26 cellular contexts compared by ENCODE assay signal in the genomic region with DNA sequence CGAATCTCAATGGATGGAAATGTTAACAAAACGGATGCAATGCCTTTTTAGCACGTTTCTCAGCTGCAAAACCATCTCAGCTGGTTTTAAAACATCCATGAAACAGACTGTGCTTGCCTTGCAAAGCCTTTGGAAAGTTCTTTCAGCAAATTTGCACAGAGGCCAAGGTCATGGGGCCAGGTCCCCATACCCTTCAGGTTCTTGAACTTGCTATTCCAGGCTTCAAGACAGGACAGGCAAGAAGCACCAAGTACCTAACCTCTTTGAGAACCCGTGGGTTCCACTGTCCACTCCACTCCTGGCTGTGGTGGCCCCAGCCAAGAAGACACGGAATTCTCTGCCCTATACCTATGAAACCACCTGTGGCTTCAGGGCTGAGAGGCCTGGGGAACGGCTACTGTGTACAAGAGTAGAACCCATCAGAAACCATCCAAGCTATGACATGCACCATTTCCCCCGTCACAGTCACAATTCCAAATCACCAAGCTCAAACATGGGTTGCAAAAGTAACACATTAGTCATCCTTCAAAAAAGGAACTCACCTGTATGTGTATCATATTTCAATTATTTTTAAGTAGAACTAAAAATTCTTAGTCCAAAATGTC. TPM values are rescaled to one million over a fixed set of nuclear protein-coding genes. Genes with fewer than 3 reads are reported as not detected.
A peak's percentile ranks its signal among the peaks of the same experiment; 100 is the strongest.
DNase-seq lines count a peak whose midpoint lies in the region; ATAC-seq, FAIRE-seq and TF ChIP-seq lines count a peak whose summit lies in the region.
"Had no signal": no experiment of that assay in that cellular context is flagged by ENCODE, and none has a peak within 500 bp of the region (broad histone marks: within the 10 kb centered on the region; RNA-seq: fewer than 3 reads in every experiment).

No MANE protein-coding gene starts in this region.

- H2BK5ac ChIP-seq in trophoblast cell (ENCODE audit: low read depth, low read length, poor library complexity), result no peak overlapping the region

- peaks cover 30% of the 10 kb centered on the region for H3K79me2 ChIP-seq in trophoblast cell (ENCODE audit: control insufficient read depth, insufficient read depth, low read length, poor library complexity)

- H3K36me3 ChIP-seq in esophagus squamous epithelium (peaks cover 19 to 60% (median 23%) of the 10 kb centered on the region in 3 donors), trophoblast cell (ENCODE audit: control insufficient read depth in 1 of 2, insufficient read depth in 2 of 2, low read length in 2 of 2) (peaks cover 66 to 74% of the 10 kb centered on the region in 2 experiments), H7 (replicated peaks; ENCODE audit: control insufficient read depth, insufficient read depth, low read length) (peaks cover 32% of the 10 kb centered on the region)
- H3K36me3 ChIP-seq in effector memory CD4-positive, alpha-beta T cell (ENCODE audit: control insufficient read depth, insufficient read depth, low read length), result no peaks in the 10 kb centered on the region

- no peak overlapping the region for H3K14ac ChIP-seq in trophoblast cell (ENCODE audit: low read length)

- TF ChIP-seq CTCF in A549 (IDR thresholded peaks at IDR 0.05) (no peak), RWPE1 (conservative IDR thresholded peaks at IDR 0.05; ENCODE audit: low read depth) (no peak), esophagus squamous epithelium (IDR thresholded peaks at IDR 0.05) (no peak)

- no peak overlapping the region for H4K12ac ChIP-seq in trophoblast cell (ENCODE audit: low read depth, low read length)

- H3K27ac ChIP-seq in A549, result no peak overlapping the region
- peak overlapping the region; percentile 97 for H3K27ac ChIP-seq in RWPE1
- H3K27ac ChIP-seq in esophagus squamous epithelium, result peak overlapping the region; percentile 80 to 100 (median 89)
- H3K27ac ChIP-seq in trophoblast cell (ENCODE audit: low read depth, low read length), result no peak overlapping the region
- no peak overlapping the region for H3K27ac ChIP-seq in effector memory CD4-positive, alpha-beta T cell (ENCODE audit: insufficient read depth, low read length, poor library complexity, severe bottlenecking)
- H3K27ac ChIP-seq: lower lobe of right lung had no signal

- no peaks in the 10 kb centered on the region for H3K27me3 ChIP-seq in esophagus squamous epithelium
- no peaks in the 10 kb centered on the region for H3K27me3 ChIP-seq in trophoblast cell (ENCODE audit: insufficient read depth, low read length)
- H3K27me3 ChIP-seq in H7 (ENCODE audit: control insufficient read depth, insufficient read depth, low read length), result no peaks in the 10 kb centered on the region
- H3K27me3 ChIP-seq in effector memory CD4-positive, alpha-beta T cell (replicated peaks; ENCODE audit: control insufficient read depth, insufficient read depth, low read length, poor library complexity, severe bottlenecking), result no peaks in the 10 kb centered on the region
- H3K27me3 ChIP-seq: upper lobe of left lung had no signal

- DNase-seq in A549 (ENCODE audit: low read depth in 1 of 2, low spot score in 1 of 2) (no peak), RWPE1 (ENCODE audit: low spot score) (peak; percentile 51), esophagus squamous epithelium (lab: John Stamatoyannopoulos, UW) (no peak), trophoblast cell (peak in 1 of 2 donors; percentile 12), H7 (no peak), EL (no peak), mucosa of gallbladder (ENCODE audit: low spot score) (no peak)
- no peak for DNase-seq in effector memory CD4-positive, alpha-beta T cell
- DNase-seq: activated CD4-positive, CD25-positive, alpha-beta regulatory T cell treated with anti-CD3 and anti-CD28 coated beads, Interleukin-2, amount 50 U/mL, for 72 hours; activated gamma-delta T cell; amniotic stem cell; CD8-positive, alpha-beta T cell; endodermal cell; lower lobe of right lung; NCI-H1694 treated with DMSO at 0.1 percent for 48 hours; NCI-H226; SHP77; stimulated activated CD4-positive, alpha-beta T cell treated with anti-CD3 and anti-CD28 coated beads, Interleukin-15, amount 100 ng/mL, for 24 hours; stimulated activated naive CD4-positive, alpha-beta T cell; upper lobe of left lung had no signal

- peak overlapping the region; percentile 52 for H3K4ac ChIP-seq in trophoblast cell (ENCODE audit: low read depth, low read length)

- ATAC-seq in A549, result no peak
- ATAC-seq: CD8-positive, alpha-beta T cell; lower lobe of right lung; natural killer cell treated with Interleukin-12 subunit alpha and Interleukin-12 subunit beta and Interleukin-15 and Interleukin-18, amount 100 ng/mL, for 72 hours had no signal

- POLR2A ChIA-PET in A549 (lab: Yijun Ruan, JAX) (interaction anchor here (0.6 kb wide), 1 partner anchor 9 kb away, joined by 3 read pairs; no protein-coding TSS in a partner anchor), RWPE1 (lab: Yijun Ruan, JAX; ENCODE audit: low non-redundant PET) (interaction anchor here (0.5 to 1.3 kb wide), 2 partner anchors 14 kb away, joined by 3 to 4 read pairs; no protein-coding TSS in a partner anchor)

- FAIRE-seq in A549 (lab: Jason Lieb, UNC), result no peak
- FAIRE-seq: frontal cortex had no signal

- no peak overlapping the region for H3K9ac ChIP-seq in trophoblast cell (ENCODE audit: low read length)

- no peak for TF ChIP-seq RAD21 in A549 (conservative IDR thresholded peaks at IDR 0.05 in 1 of 2, IDR thresholded peaks at IDR 0.05 in 1 of 2)

- H3K4me1 ChIP-seq in A549 (peaks cover 59% of the 10 kb centered on the region), esophagus squamous epithelium (peaks cover 57 to 100% (median 84%) of the 10 kb centered on the region in 3 donors), trophoblast cell (ENCODE audit: control insufficient read depth in 1 of 2, insufficient read depth in 2 of 2, low read length in 2 of 2) (peaks cover 46 to 67% of the 10 kb centered on the region in 2 experiments)
- H3K4me1 ChIP-seq in effector memory CD4-positive, alpha-beta T cell (ENCODE audit: control insufficient read depth, insufficient read depth, low read length, poor library complexity, severe bottlenecking), result peaks cover 7% of the 10 kb centered on the region

- H3K79me1 ChIP-seq in trophoblast cell (ENCODE audit: low read length), result peaks cover 14% of the 10 kb centered on the region

- H3K18ac ChIP-seq in trophoblast cell (ENCODE audit: low read length), result peak overlapping the region; percentile 17

- no peak overlapping the region for H3K23ac ChIP-seq in trophoblast cell (ENCODE audit: low read length)

- H2BK120ac ChIP-seq in trophoblast cell (ENCODE audit: insufficient read depth, low read length, poor library complexity), result no peak overlapping the region

- H3K4me2 ChIP-seq in A549, result peak overlapping the region; percentile 10; the same call in 1 of the 3 replicates
- H3K4me2 ChIP-seq in trophoblast cell (ENCODE audit: low read length), result no peak overlapping the region

- TF ChIP-seq POLR2A in A549 (IDR thresholded peaks at IDR 0.05; ENCODE audit: low read length), result no peak
- no peak for TF ChIP-seq POLR2A in esophagus squamous epithelium (IDR thresholded peaks at IDR 0.05)

- H3K9me3 ChIP-seq in A549, result no peaks in the 10 kb centered on the region
- H3K9me3 ChIP-seq in esophagus squamous epithelium, result no peaks in the 10 kb centered on the region
- no peaks in the 10 kb centered on the region for H3K9me3 ChIP-seq in trophoblast cell (ENCODE audit: insufficient read depth, low read depth, low read length)
- no peaks in the 10 kb centered on the region for H3K9me3 ChIP-seq in effector memory CD4-positive, alpha-beta T cell (ENCODE audit: control insufficient read depth, low read length)
- H3K9me3 ChIP-seq: HAP-1, lower lobe of right lung, upper lobe of left lung had no signal

- CTCF ChIA-PET in A549 (lab: Yijun Ruan, JAX) (interaction anchor here (1.0 to 2.1 kb wide), 4 partner anchors 9 to 59 kb away, joined by 3 to 7 read pairs (median 4); no protein-coding TSS in a partner anchor), RWPE1 (lab: Yijun Ruan, JAX) (no interaction called here)

- no peak overlapping the region for H2BK12ac ChIP-seq in trophoblast cell (ENCODE audit: low read length)

- WGBS in A549 (ENCODE audit: missing lambda C conversion rate), result 84% methylated on average over 7 of the region's 7 CpGs
- 46 to 59% methylated on average over 5 to 6 of the region's 7 CpGs for WGBS in esophagus squamous epithelium, 2 donors
- no CpG with 5 or more reads among the region's 7 CpGs for WGBS in trophoblast cell (ENCODE audit: extremely low coverage, insufficient coverage, insufficient read length)

- H4K91ac ChIP-seq in trophoblast cell (ENCODE audit: low read depth, low read length), result no peak overlapping the region

- no peak overlapping the region for H2AK5ac ChIP-seq in trophoblast cell (ENCODE audit: low read length)

- intact Hi-C loops in esophagus squamous epithelium (cut with DNase I), result no loop called here

- H3K4me3 ChIP-seq in A549 (no peak overlapping the region), esophagus squamous epithelium (peak overlapping the region in 3 of 4 donors; percentile 3 to 31 (median 16)), trophoblast cell (ENCODE audit: low read depth, low read length) (no peak overlapping the region), H7 (ENCODE audit: insufficient read depth, low read depth, low read length) (no peak overlapping the region)
- H3K4me3 ChIP-seq in effector memory CD4-positive, alpha-beta T cell (ENCODE audit: insufficient read depth, low read depth, low read length, poor library complexity, severe bottlenecking), result no peak overlapping the region
- H3K4me3 ChIP-seq: HAP-1 had no signal

- no peak for TF ChIP-seq EP300 in A549 (IDR thresholded peaks at IDR 0.05)

- H4K8ac ChIP-seq in trophoblast cell (ENCODE audit: low read depth, low read length), result no peak overlapping the region

- no peak overlapping the region for H2AFZ ChIP-seq in trophoblast cell (ENCODE audit: insufficient read depth, low read length, poor library complexity)

RNA-seq across cellular contexts. Expression of gene TNKS1BP1, which starts 17.0 kb away (rescaled TPM):
- polyA plus RNA-seq in A549 (2011; rRNA removed) (35.0 and 36.5 TPM in 2 replicates), A549 (2017; fragmentation: RNase III; extraction: RNeasy Plus Mini Kit Qiagen cat#74134 plus additional on column Dnase treatment) (46.2 to 54.5 TPM (median 53.1 TPM) in 3 replicates)
- 23.5 and 25.3 TPM in 2 replicates for polyA plus RNA-seq in A549 (2012; cell fraction: cytosol; rRNA removed)
- 124 and 154 TPM in 2 replicates for polyA plus RNA-seq in A549 (2012; cell fraction: nucleus; rRNA removed)
- polyA minus RNA-seq in A549 (2011; rRNA and poly(A)+ RNA removed), result 44.9 and 52.6 TPM in 2 replicates
- total RNA-seq in esophagus squamous epithelium (100 to 1,000 TPM in 3 of 4 donors, 10 to 100 TPM in 1; 94.6 to 212 (median 124) TPM), mucosa of gallbladder (226 TPM)
- polyA plus RNA-seq in trophoblast cell (2013), result 264 and 289 TPM in 2 replicates
- total RNA-seq in H7 (2014; rRNA removed; shearing (Covaris generic)), result 38.3 and 48.5 TPM in 2 replicates

RNA-seq across cellular contexts. Expression of gene SSRP1, which starts 27.9 kb away (rescaled TPM):
- polyA plus RNA-seq in A549 (2011; rRNA removed) (282 and 288 TPM in 2 replicates), A549 (2017; fragmentation: RNase III; extraction: RNeasy Plus Mini Kit Qiagen cat#74134 plus additional on column Dnase treatment) (323 to 357 TPM (median 335 TPM) in 3 replicates)
- 209 and 269 TPM in 2 replicates for polyA plus RNA-seq in A549 (2012; cell fraction: cytosol; rRNA removed)
- polyA plus RNA-seq in A549 (2012; cell fraction: nucleus; rRNA removed), result 245 and 266 TPM in 2 replicates
- 314 and 342 TPM in 2 replicates for polyA minus RNA-seq in A549 (2011; rRNA and poly(A)+ RNA removed)
- total RNA-seq in esophagus squamous epithelium (10 to 100 TPM; 49.0 to 98.8 (median 81.3) TPM), mucosa of gallbladder (61.8 TPM)
- 113 and 120 TPM in 2 replicates for polyA plus RNA-seq in trophoblast cell (2013)
- 158 and 173 TPM in 2 replicates for total RNA-seq in H7 (2014; rRNA removed; shearing (Covaris generic))

RNA-seq across cellular contexts. Expression of gene P2RX3, which starts 30.4 kb away (rescaled TPM):
- polyA plus RNA-seq in A549 (2011; rRNA removed), result 0.36 and 0.37 TPM in 2 replicates
- polyA plus RNA-seq in A549 (2012; cell fraction: cytosol; rRNA removed), result 0.21 and 0.34 TPM in 2 replicates
- polyA plus RNA-seq in A549 (2012; cell fraction: nucleus; rRNA removed), result 0.17 and 0.23 TPM in 2 replicates
- polyA plus RNA-seq in A549 (2017; fragmentation: RNase III; extraction: RNeasy Plus Mini Kit Qiagen cat#74134 plus additional on column Dnase treatment), result 0.05 to 0.17 TPM in 2 of 3 replicates, not detected in the other
- 0.15 and 0.17 TPM in 2 replicates for polyA minus RNA-seq in A549 (2011; rRNA and poly(A)+ RNA removed)
- not detected for total RNA-seq in esophagus squamous epithelium
- polyA plus RNA-seq in trophoblast cell (2013), result 0.07 and 0.11 TPM in 2 replicates
- not detected in 2 replicates for total RNA-seq in H7 (2014; rRNA removed; shearing (Covaris generic))
- 0.40 TPM for total RNA-seq in mucosa of gallbladder
- total RNA-seq: CD8-positive, alpha-beta T cell; chondrocyte; endodermal cell; frontal cortex; lower lobe of right lung; natural killer cell treated with Interleukin-12 subunit alpha and Interleukin-12 subunit beta and Interleukin-15 and Interleukin-18, amount 100 ng/mL, for 72 hours; pulmonary artery endothelial cell; T-helper 2 cell treated with Interferon-gamma antibody and Interleukin-4, amounts not matched to agents 100 ng/mL and 5 ng/mL, for 36 hours; upper lobe of left lung had no signal

Comparison
In these comparisons a context has a peak if more than half of its experiments do, and no peak if none do; other contexts are left out.
1. H3K27ac ChIP-seq: peak in RWPE1 (single experiment) and esophagus squamous epithelium (4 of 4); none in A549 (0 of 2), trophoblast cell (single experiment) and effector memory CD4-positive, alpha-beta T cell (single experiment).
2. H3K4me3 ChIP-seq: peak in esophagus squamous epithelium (3 of 4); none in A549 (single experiment), trophoblast cell (single experiment), H7 (single experiment) and effector memory CD4-positive, alpha-beta T cell (single experiment).